8 cellular contexts compared by ENCODE assay signal in genomic region chr6:70956191-70956450, GRCh38.
DNase-seq lines count a peak whose midpoint lies in the region; TF ChIP-seq lines count a peak whose summit lies in the region.

No MANE protein-coding gene starts in this region.

- H3K4me2 ChIP-seq in DOHH2 (ENCODE audit: low read length): peak overlapping the region; percentile 47

- H3K4me1 ChIP-seq in DOHH2 (ENCODE audit: control insufficient read depth, low read length) (peaks cover 2% of the 10 kb centered on the region; the same call in 1 of the 2 replicates), duodenal mucosa (ENCODE audit: control insufficient read depth in 1 of 2, insufficient read depth in 2 of 2, low read length in 2 of 2) (peaks cover 0 to 11% of the 10 kb centered on the region in 2 donors), neuron (ENCODE audit: insufficient read depth, low read length) (peaks cover 13% of the 10 kb centered on the region)

- no peaks in the 10 kb centered on the region for H3F3A ChIP-seq in DOHH2 (ENCODE audit: control insufficient read depth, insufficient read depth)

- H4K20me1 ChIP-seq in DOHH2 (ENCODE audit: control insufficient read depth, insufficient read depth, low read depth, low read length): no peaks in the 10 kb centered on the region

- H3K4me3 ChIP-seq in DOHH2 (ENCODE audit: low read length) (peak overlapping the region; percentile 7; the same call in 1 of the 2 replicates), HL-60 (replicated peaks; ENCODE audit: insufficient read depth, low read length) (peak overlapping the region; percentile 37), duodenal mucosa (ENCODE audit: low read depth in 1 of 2, low read length in 2 of 2) (peak overlapping the region; percentile 68), neuron (ENCODE audit: low read length) (peak overlapping the region; percentile 53)

- DNase-seq in HL-60 (ENCODE audit: low read depth in 1 of 2, low spot score in 1 of 2) (no peak), NCI-H2196 (lab: John Stamatoyannopoulos, UW; ENCODE audit: unreplicated experiment) (no peak), DMS53 (lab: John Stamatoyannopoulos, UW) (no peak), hepatic stellate cell (ENCODE audit: low spot score) (no peak), cortex of kidney (lab: John Stamatoyannopoulos, UW) (no peak)

- H3K27ac ChIP-seq in DOHH2 (ENCODE audit: low read depth, low read length): no peak overlapping the region
- H3K27ac ChIP-seq in HL-60 (replicated peaks): no peak overlapping the region
- H3K27ac ChIP-seq in duodenal mucosa (ENCODE audit: low read depth, low read length): no peak overlapping the region

- H3K27me3 ChIP-seq in DOHH2 (ENCODE audit: control insufficient read depth, low read length) (peaks cover 9% of the 10 kb centered on the region), HL-60 (ENCODE audit: insufficient read depth, poor library complexity, severe bottlenecking) (peaks cover 51% of the 10 kb centered on the region), duodenal mucosa (ENCODE audit: control insufficient read depth in 1 of 2, insufficient read depth in 2 of 2, low read length in 2 of 2) (peaks cover 40 to 42% of the 10 kb centered on the region in 2 donors), neuron (ENCODE audit: insufficient read depth, low read length) (peaks cover 67% of the 10 kb centered on the region)

- H3K9me2 ChIP-seq in DOHH2 (replicated peaks; ENCODE audit: control insufficient read depth, low read length): no peaks in the 10 kb centered on the region

- H3K9ac ChIP-seq in duodenal mucosa (ENCODE audit: low read depth in 1 of 2, low read length in 2 of 2): no peak overlapping the region

- no peak for TF ChIP-seq CTCF in DOHH2 (IDR thresholded peaks at IDR 0.05; ENCODE audit: low read depth, low read length, poor library complexity, severe bottlenecking)
- no peak for TF ChIP-seq CTCF in HL-60 (IDR thresholded peaks at IDR 0.05; ENCODE audit: insufficient read depth, low read length)

- peak overlapping the region; percentile 81 for H2AFZ ChIP-seq in neuron (ENCODE audit: low read depth, low read length)

- no peaks in the 10 kb centered on the region for H3K79me2 ChIP-seq in DOHH2 (ENCODE audit: control insufficient read depth, low read length)

- H3K36me3 ChIP-seq in DOHH2 (ENCODE audit: control insufficient read depth, low read length): no peaks in the 10 kb centered on the region
- no peaks in the 10 kb centered on the region for H3K36me3 ChIP-seq in duodenal mucosa (ENCODE audit: control insufficient read depth in 1 of 2, insufficient read depth in 2 of 2, low read length in 2 of 2)
- H3K36me3 ChIP-seq in neuron (ENCODE audit: insufficient read depth, low read length): no peaks in the 10 kb centered on the region

- H3K9me3 ChIP-seq in DOHH2 (ENCODE audit: control insufficient read depth, insufficient read depth, low read length) (no peaks in the 10 kb centered on the region), duodenal mucosa (ENCODE audit: control insufficient read depth in 1 of 2, low read length in 2 of 2) (no peaks in the 10 kb centered on the region), neuron (ENCODE audit: low read length) (no peaks in the 10 kb centered on the region)

Comparison
In these comparisons a context has a peak if more than half of its experiments do, and no peak if none do; other contexts are left out.
1. H3K4me3 ChIP-seq: peak in every context shown above with its lines; median percentile 68 in duodenal mucosa; 53 in neuron; 37 in HL-60; 7 in DOHH2.